11 cellular contexts compared by ENCODE assay signal in genomic region chrX:151688695-151689094, GRCh38. TPM values are rescaled to one million over a fixed set of nuclear protein-coding genes. Genes with fewer than 3 reads are reported as not detected.
"Had no signal": no experiment of that assay in that cellular context is flagged by ENCODE, and none has a peak within 500 bp of the region (broad histone marks: within the 10 kb centered on the region; RNA-seq: fewer than 3 reads in every experiment).

No MANE protein-coding gene starts in this region.

- H3K27ac ChIP-seq: GM23248 had no signal

- H3K4me3 Mint-ChIP-seq: GM23338, H9, HFFc6 had no signal

- H3K4me1 Mint-ChIP-seq: H9 had no signal

- DNase-seq: GM23248, GOT3, H7, H9, HCEC 1CT, HFFc6 had no signal

- ATAC-seq: GM23338, HCT116 had no signal

- H3K4me3 ChIP-seq: GM23248, GM23338, HAP-1 had no signal

- H3K9me3 Mint-ChIP-seq: GM23338, HFFc6 had no signal

- H3K36me3 ChIP-seq: HAP-1 had no signal

- H3K27ac Mint-ChIP-seq: GM23338, H9, HFFc6 had no signal

RNA-seq across cellular contexts. Expression of gene PRRG3, which starts 6.6 kb away (rescaled TPM):
- total RNA-seq: GM23248, H4, HFFc6 had no signal

RNA-seq across cellular contexts. Expression of gene FATE1, which starts 27.1 kb away (rescaled TPM):
- total RNA-seq: GM23248, H1, H4, H7, H9, HFFc6 had no signal

RNA-seq across cellular contexts. Expression of gene CNGA2, which starts 45.9 kb away (rescaled TPM):
- total RNA-seq: GM23248, GM23338, H1, H4, H7, H9, HFFc6 had no signal
